ENCODE assay signal across 1 cellular context in the genomic region with DNA sequence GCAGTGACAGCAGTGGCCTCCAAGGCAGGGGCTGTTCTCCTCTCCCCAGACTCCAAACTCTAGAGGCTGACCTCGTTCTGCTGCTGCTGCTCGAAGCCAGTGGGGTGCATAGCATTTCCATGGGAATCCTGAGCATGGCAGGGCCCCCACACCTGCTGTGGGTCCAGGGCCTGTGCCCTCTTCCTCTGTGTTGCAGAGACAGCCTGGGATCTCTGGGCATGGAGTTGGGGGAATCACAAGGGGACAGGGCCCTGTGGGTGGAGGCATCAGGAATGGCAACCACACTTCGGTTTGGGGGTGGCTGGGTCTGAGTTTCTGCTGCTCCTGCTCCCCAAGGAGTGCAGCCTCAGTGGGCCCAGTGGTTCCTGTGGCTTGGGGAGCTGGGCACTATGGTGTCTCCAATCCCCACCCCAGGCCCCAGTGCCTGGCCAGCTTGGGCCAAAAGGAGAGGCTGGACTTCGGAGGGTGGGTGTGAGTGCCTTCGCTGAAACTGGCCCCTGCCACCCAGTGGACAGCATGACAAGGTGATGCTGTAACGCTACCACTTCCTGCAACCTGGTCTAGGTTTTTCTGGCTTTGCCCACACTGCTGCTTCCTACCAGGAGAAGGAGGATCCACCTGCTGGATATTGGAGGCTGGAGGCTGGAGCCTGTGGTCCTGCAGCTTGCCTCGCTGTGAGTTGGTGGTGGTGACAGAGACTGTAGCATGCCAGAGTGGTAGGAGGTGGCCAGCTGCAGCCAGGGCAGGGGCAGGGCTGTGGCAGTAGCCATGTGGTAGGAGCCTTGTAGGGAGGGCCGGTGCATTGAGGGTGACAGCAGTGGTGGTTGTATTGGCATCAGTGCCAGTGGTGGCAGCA.
TF ChIP-seq lines count a peak whose summit lies in the region.

No MANE protein-coding gene starts in this region.

TF ChIP-seq in WTC11, 78 proteins besides CTCF, POLR2A, EP300 and RAD21 (continued from another document):
- TF ChIP-seq, protein P1, sequence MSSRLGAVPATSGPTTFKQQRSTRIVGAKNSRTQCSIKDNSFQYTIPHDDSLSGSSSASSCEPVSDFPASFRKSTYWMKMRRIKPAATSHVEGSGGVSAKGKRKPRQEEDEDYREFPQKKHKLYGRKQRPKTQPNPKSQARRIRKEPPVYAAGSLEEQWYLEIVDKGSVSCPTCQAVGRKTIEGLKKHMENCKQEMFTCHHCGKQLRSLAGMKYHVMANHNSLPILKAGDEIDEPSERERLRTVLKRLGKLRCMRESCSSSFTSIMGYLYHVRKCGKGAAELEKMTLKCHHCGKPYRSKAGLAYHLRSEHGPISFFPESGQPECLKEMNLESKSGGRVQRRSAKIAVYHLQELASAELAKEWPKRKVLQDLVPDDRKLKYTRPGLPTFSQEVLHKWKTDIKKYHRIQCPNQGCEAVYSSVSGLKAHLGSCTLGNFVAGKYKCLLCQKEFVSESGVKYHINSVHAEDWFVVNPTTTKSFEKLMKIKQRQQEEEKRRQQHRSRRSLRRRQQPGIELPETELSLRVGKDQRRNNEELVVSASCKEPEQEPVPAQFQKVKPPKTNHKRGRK (CRISPR knock-in tag; IDR thresholded peaks at IDR 0.05; ENCODE audit: borderline replicate concordance) = no peak
- TF ChIP-seq, protein P2, sequence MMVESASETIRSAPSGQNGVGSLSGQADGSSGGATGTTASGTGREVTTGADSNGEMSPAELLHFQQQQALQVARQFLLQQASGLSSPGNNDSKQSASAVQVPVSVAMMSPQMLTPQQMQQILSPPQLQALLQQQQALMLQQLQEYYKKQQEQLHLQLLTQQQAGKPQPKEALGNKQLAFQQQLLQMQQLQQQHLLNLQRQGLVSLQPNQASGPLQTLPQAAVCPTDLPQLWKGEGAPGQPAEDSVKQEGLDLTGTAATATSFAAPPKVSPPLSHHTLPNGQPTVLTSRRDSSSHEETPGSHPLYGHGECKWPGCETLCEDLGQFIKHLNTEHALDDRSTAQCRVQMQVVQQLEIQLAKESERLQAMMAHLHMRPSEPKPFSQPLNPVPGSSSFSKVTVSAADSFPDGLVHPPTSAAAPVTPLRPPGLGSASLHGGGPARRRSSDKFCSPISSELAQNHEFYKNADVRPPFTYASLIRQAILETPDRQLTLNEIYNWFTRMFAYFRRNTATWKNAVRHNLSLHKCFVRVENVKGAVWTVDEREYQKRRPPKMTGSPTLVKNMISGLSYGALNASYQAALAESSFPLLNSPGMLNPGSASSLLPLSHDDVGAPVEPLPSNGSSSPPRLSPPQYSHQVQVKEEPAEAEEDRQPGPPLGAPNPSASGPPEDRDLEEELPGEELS (CRISPR knock-in tag; IDR thresholded peaks at IDR 0.05) = no peak
- TF ChIP-seq ZNF138 (CRISPR knock-in tag; conservative IDR thresholded peaks at IDR 0.05) (no peak), MYBL2 (CRISPR knock-in tag; IDR thresholded peaks at IDR 0.05) (no peak), ATF1 (CRISPR knock-in tag; IDR thresholded peaks at IDR 0.05) (no peak), ZNF423 (CRISPR knock-in tag; IDR thresholded peaks at IDR 0.05) (no peak), RORB (CRISPR knock-in tag; IDR thresholded peaks at IDR 0.05) (no peak), TP53 (CRISPR knock-in tag; IDR thresholded peaks at IDR 0.05) (no peak), JUN (CRISPR knock-in tag; IDR thresholded peaks at IDR 0.05) (no peak), FOXP1 (CRISPR knock-in tag; IDR thresholded peaks at IDR 0.05; ENCODE audit: borderline replicate concordance) (no peak), NFYB (CRISPR knock-in tag; conservative IDR thresholded peaks at IDR 0.05; ENCODE audit: low read depth) (no peak), ZNF263 (CRISPR knock-in tag; IDR thresholded peaks at IDR 0.05; ENCODE audit: low read depth) (no peak)
